1 cellular context compared by ENCODE assay signal in genomic region chr1:161159087-161159914, GRCh38.
TF ChIP-seq lines count a peak whose summit lies in the region.

Gene USP21 (plus strand): TSS chr1:161159500. CDS start chr1:161160641, 1,141 bp downstream.

TF ChIP-seq in GM12878, 131 proteins besides CTCF, POLR2A, EP300 and RAD21 (continued from another document):
- TF ChIP-seq NFYA (IDR thresholded peaks at IDR 0.05; ENCODE audit: borderline replicate concordance, low read depth, low read length) (no peak), POU2F2 (IDR thresholded peaks at IDR 0.05; ENCODE audit: borderline replicate concordance, low read depth, low read length) (0 out of 3 replicates have a peak, but pooled peaks have one; percentile 3), RELA (IDR thresholded peaks at IDR 0.05; ENCODE audit: borderline replicate concordance, partially characterized antibody) (peak; percentile 57), RELB (IDR thresholded peaks at IDR 0.05; ENCODE audit: low read depth) (no peak; the same call in 1 of the 2 replicates), SMC3 (IDR thresholded peaks at IDR 0.05; ENCODE audit: borderline replicate concordance, low read length) (no peak), E2F8 (IDR thresholded peaks at IDR 0.05; ENCODE audit: low read depth, partially characterized antibody) (no peak), BHLHE40 (IDR thresholded peaks at IDR 0.05; ENCODE audit: borderline replicate concordance in 1 of 2, low read depth in 2 of 2, low read length in 1 of 2) (0 out of 4 replicates have a peak, but pooled peaks of 1 of the 2 experiments have one; percentile 8), IKZF1 (conservative IDR thresholded peaks at IDR 0.05) (peak; percentile 99), KLF5 (IDR thresholded peaks at IDR 0.05; ENCODE audit: partially characterized antibody) (peak; percentile 28), ZNF24 (IDR thresholded peaks at IDR 0.05) (no peak), BCL3 (IDR thresholded peaks at IDR 0.05; ENCODE audit: borderline replicate concordance, insufficient read depth, low read depth, low read length, poor library complexity, severe bottlenecking) (no peak), SUPT20H (IDR thresholded peaks at IDR 0.05; ENCODE audit: borderline replicate concordance, control insufficient read depth, low read depth, low read length) (no peak), RB1 (IDR thresholded peaks at IDR 0.05; ENCODE audit: borderline replicate concordance) (no peak; the same call in 1 of the 2 replicates), ETV6 (conservative IDR thresholded peaks at IDR 0.05 in 1 of 2, IDR thresholded peaks at IDR 0.05 in 1 of 2; ENCODE audit: borderline replicate concordance in 1 of 2, low read depth in 1 of 2) (no peak), SP1 (IDR thresholded peaks at IDR 0.05; ENCODE audit: low read depth, low read length) (peak; percentile 48), RCOR1 (conservative IDR thresholded peaks at IDR 0.05; ENCODE audit: low read depth, low read length) (no peak), NBN (IDR thresholded peaks at IDR 0.05) (no peak), ZNF217 (IDR thresholded peaks at IDR 0.05) (no peak), PAX8 (IDR thresholded peaks at IDR 0.05) (no peak), RAD51 (IDR thresholded peaks at IDR 0.05) (no peak), EGR1 (IDR thresholded peaks at IDR 0.05; ENCODE audit: borderline replicate concordance in 1 of 2, low read depth in 2 of 2, low read length in 2 of 2) (peak in 1 of 2 experiments; percentile 78; a peak in 1 of 3 replicates), MAX (IDR thresholded peaks at IDR 0.05; ENCODE audit: low read depth, low read length) (no peak), HDGF (IDR thresholded peaks at IDR 0.05) (peak; percentile 77; the same call in 1 of the 2 replicates), ATF7 (IDR thresholded peaks at IDR 0.05; ENCODE audit: low read depth) (no peak), CHD2 (IDR thresholded peaks at IDR 0.05; ENCODE audit: borderline replicate concordance, low read depth, low read length) (0 out of 2 replicates have a peak, but pooled peaks have one; percentile 44), CBFB (IDR thresholded peaks at IDR 0.05; ENCODE audit: low read depth) (0 out of 2 replicates have a peak, but pooled peaks have one; percentile 53), MEF2A (IDR thresholded peaks at IDR 0.05; ENCODE audit: insufficient read depth, low read depth, low read length) (no peak), DPF2 (IDR thresholded peaks at IDR 0.05) (peak; percentile 26; the same call in 1 of the 2 replicates), PAX5 (IDR thresholded peaks at IDR 0.05; ENCODE audit: borderline replicate concordance, low read depth, low read length) (no peak), KAT2A (conservative IDR thresholded peaks at IDR 0.05; ENCODE audit: control insufficient read depth, low read depth, low read length) (no peak), ZNF622 (IDR thresholded peaks at IDR 0.05) (no peak), GABPA (IDR thresholded peaks at IDR 0.05; ENCODE audit: low read depth) (no peak), SREBF2 (IDR thresholded peaks at IDR 0.05; ENCODE audit: low read length) (no peak), PBX3 (IDR thresholded peaks at IDR 0.05; ENCODE audit: insufficient replicate concordance, low read depth, low read length) (no peak), ZNF687 (IDR thresholded peaks at IDR 0.05) (0 out of 2 replicates have a peak, but pooled peaks have one; percentile 44), CHD1 (IDR thresholded peaks at IDR 0.05; ENCODE audit: low read depth, low read length) (no peak), SMARCA5 (IDR thresholded peaks at IDR 0.05) (no peak), ZNF592 (IDR thresholded peaks at IDR 0.05) (no peak), SIX5 (IDR thresholded peaks at IDR 0.05; ENCODE audit: low read depth, low read length, severe bottlenecking) (peak; percentile 66), CREB1 (IDR thresholded peaks at IDR 0.05; ENCODE audit: low read depth) (peak; percentile 66), ATF3 (IDR thresholded peaks at IDR 0.05; ENCODE audit: borderline replicate concordance, extremely low read depth, low read depth, low read length) (no peak), USF1 (IDR thresholded peaks at IDR 0.05; ENCODE audit: borderline replicate concordance, extremely low read length, insufficient read depth, low read depth, low read length) (no peak), HDAC2 (IDR thresholded peaks at IDR 0.05) (no peak), SMAD1 (IDR thresholded peaks at IDR 0.05; ENCODE audit: low read depth, partially characterized antibody) (no peak), WRNIP1 (IDR thresholded peaks at IDR 0.05; ENCODE audit: borderline replicate concordance, low read depth, low read length) (no peak), FOXK2 (IDR thresholded peaks at IDR 0.05) (no peak), TCF3 (IDR thresholded peaks at IDR 0.05; ENCODE audit: borderline replicate concordance, insufficient read depth, low read depth, low read length) (no peak)
